Comparison of ENCODE assay signal across 7 cellular contexts in the genomic region with DNA sequence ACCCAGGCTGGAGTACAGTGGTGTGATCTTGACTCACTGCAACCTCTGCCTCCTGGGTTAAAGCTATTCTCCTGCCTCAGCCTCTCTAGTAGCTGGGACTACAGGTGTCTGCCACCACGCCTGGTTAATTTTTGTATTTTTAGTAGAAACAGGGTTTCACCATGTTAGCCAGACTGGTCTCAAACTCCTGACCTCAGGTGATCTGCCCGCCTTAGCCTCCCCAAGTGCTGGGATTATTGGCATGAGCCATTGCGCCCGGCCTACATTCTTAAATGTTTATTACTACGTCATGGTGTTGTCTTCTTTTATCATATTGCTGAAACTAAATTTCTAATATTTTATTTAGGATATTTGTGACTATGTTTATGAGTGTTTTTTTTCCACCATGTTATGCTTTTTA. TPM values are rescaled to one million over a fixed set of nuclear protein-coding genes. Genes with fewer than 3 reads are reported as not detected.
"Had no signal": no experiment of that assay in that cellular context is flagged by ENCODE, and none has a peak within 500 bp of the region (broad histone marks: within the 10 kb centered on the region; RNA-seq: fewer than 3 reads in every experiment).

No MANE protein-coding gene starts in this region.

RNA-seq across cellular contexts. Expression of gene PRF1, which starts 21.4 kb away (rescaled TPM):
- total RNA-seq: LHCN-M2, MCF 10A, NCI-H460, PC-9, RPMI7951, SJCRH30, SK-MEL-5 had no signal
